Comparison of ENCODE assay signal across 22 cellular contexts in the genomic region with DNA sequence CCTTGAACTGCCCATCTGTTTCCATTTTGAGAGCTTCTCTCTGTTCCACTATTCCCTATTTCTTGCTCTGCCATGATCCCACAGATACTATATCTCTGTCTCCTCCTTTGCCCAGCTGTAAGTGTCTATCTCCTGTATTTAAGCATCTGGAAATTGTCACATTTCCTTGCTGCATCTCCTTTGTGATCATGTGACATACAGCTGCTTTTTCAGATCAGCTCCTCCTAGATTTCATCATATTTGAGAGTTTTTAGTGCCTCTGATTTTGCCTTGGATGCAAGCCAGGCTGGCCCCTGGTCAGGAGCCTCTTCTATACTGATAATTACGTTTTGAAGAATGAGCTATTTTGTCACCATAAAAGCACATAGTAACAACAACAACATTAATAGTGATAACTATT.
DNase-seq lines count a peak whose midpoint lies in the region; ATAC-seq and TF ChIP-seq lines count a peak whose summit lies in the region.
"Had no signal": no experiment of that assay in that cellular context is flagged by ENCODE, and none has a peak within 500 bp of the region (broad histone marks: within the 10 kb centered on the region; RNA-seq: fewer than 3 reads in every experiment).

No MANE protein-coding gene starts in this region.

- DNase-seq in breast epithelium (ENCODE audit: low spot score in 2 of 2) (no peak), MCF 10A (ENCODE audit: unreplicated experiment) (no peak), chondrocyte (ENCODE audit: low spot score) (no peak), hepatocyte (ENCODE audit: low spot score) (no peak), uterus (peak; percentile 76 to 78), upper lobe of right lung (no peak)
- DNase-seq: ACHN; activated effector memory CD4-positive, alpha-beta T cell treated with Interleukin-2 at 50 U/mL for 16 hours; CD8-positive, alpha-beta memory T cell; cortex of kidney; EL; islet precursor cell; NCI-H1930; NCI-H524; PC-3; stimulated activated naive CD8-positive, alpha-beta T cell treated with anti-CD3 and anti-CD28 coated beads, Interleukin-15, amount 100 ng/mL, for 72 hours had no signal

- H3K4me1 ChIP-seq in breast epithelium (no peaks in the 10 kb centered on the region), hepatocyte (ENCODE audit: insufficient read depth) (no peaks in the 10 kb centered on the region), uterus (peaks cover 0 to 9% of the 10 kb centered on the region in 2 donors), upper lobe of right lung (peaks cover 3% of the 10 kb centered on the region)

- CTCF ChIA-PET in MCF 10A (lab: Yijun Ruan, JAX) = interaction anchor here (0.7 to 1.7 kb wide), 2 partner anchors 25 to 151 kb away, joined by 3 to 4 read pairs; no protein-coding TSS in a partner anchor

- H3K9me3 ChIP-seq in breast epithelium (no peaks in the 10 kb centered on the region), hepatocyte (ENCODE audit: low read depth) (no peaks in the 10 kb centered on the region), uterus (no peaks in the 10 kb centered on the region), upper lobe of right lung (no peaks in the 10 kb centered on the region)
- H3K9me3 ChIP-seq: ascending aorta, heart right ventricle, SJSA1 had no signal

- no peaks in the 10 kb centered on the region for H3K9me3 Mint-ChIP-seq in MCF 10A (ENCODE audit: unreplicated experiment)
- peaks cover 4% of the 10 kb centered on the region for H3K9me3 Mint-ChIP-seq in chondrocyte (ENCODE audit: low read depth)
- H3K9me3 Mint-ChIP-seq: neural progenitor cell; stimulated activated naive CD8-positive, alpha-beta T cell treated with anti-CD3 and anti-CD28 coated beads, Interleukin-15, amount 100 ng/mL, for 72 hours had no signal

- TF ChIP-seq CTCF in breast epithelium (IDR thresholded peaks at IDR 0.05) = no peak
- no peak for TF ChIP-seq CTCF in MCF 10A (IDR thresholded peaks at IDR 0.05; ENCODE audit: unreplicated experiment)
- TF ChIP-seq CTCF in chondrocyte (IDR thresholded peaks at IDR 0.05) = no peak
- no peak for TF ChIP-seq CTCF in hepatocyte (IDR thresholded peaks at IDR 0.05; ENCODE audit: poor library complexity)
- TF ChIP-seq CTCF in uterus (IDR thresholded peaks at IDR 0.05) = no peak
- no peak for TF ChIP-seq CTCF in upper lobe of right lung (IDR thresholded peaks at IDR 0.05)

- intact Hi-C loops in breast epithelium (cut with DNase I; ENCODE audit: low total_unique reads) (no loop called here), MCF 10A (cut with micrococcal nuclease) (no loop called here), uterus (cut with DNase I; ENCODE audit: low total_unique reads) (no loop called here), upper lobe of right lung (cut with DNase I) (no loop called here)

- H3K4me3 ChIP-seq in breast epithelium (no peak overlapping the region), hepatocyte (no peak overlapping the region), uterus (no peak overlapping the region), upper lobe of right lung (no peak overlapping the region)
- H3K4me3 ChIP-seq: ascending aorta, heart right ventricle, neural progenitor cell, SJSA1 had no signal

- no peaks in the 10 kb centered on the region for H3K9me2 ChIP-seq in hepatocyte (replicated peaks; ENCODE audit: insufficient read depth)

- no peak overlapping the region for H3K4me2 ChIP-seq in hepatocyte
- H3K4me2 ChIP-seq: neural progenitor cell had no signal

- H3K27ac Mint-ChIP-seq in MCF 10A (ENCODE audit: low read depth, unreplicated experiment) (no peak overlapping the region), chondrocyte (ENCODE audit: unreplicated experiment) (peak overlapping the region; percentile 57)
- H3K27ac Mint-ChIP-seq: CD8-positive, alpha-beta memory T cell; neural progenitor cell; stimulated activated naive CD8-positive, alpha-beta T cell treated with anti-CD3 and anti-CD28 coated beads, Interleukin-15, amount 100 ng/mL, for 72 hours had no signal

- H3K4me3 Mint-ChIP-seq in MCF 10A (ENCODE audit: unreplicated experiment) = no peak overlapping the region
- H3K4me3 Mint-ChIP-seq in chondrocyte (ENCODE audit: unreplicated experiment) = no peak overlapping the region
- H3K4me3 Mint-ChIP-seq: CD8-positive, alpha-beta memory T cell; neural progenitor cell; stimulated activated naive CD8-positive, alpha-beta T cell treated with anti-CD3 and anti-CD28 coated beads, Interleukin-15, amount 100 ng/mL, for 72 hours had no signal

- no peaks in the 10 kb centered on the region for H3K36me3 ChIP-seq in breast epithelium
- H3K36me3 ChIP-seq in hepatocyte (replicated peaks; ENCODE audit: insufficient read depth, low read depth) = no peaks in the 10 kb centered on the region
- no peaks in the 10 kb centered on the region for H3K36me3 ChIP-seq in uterus
- H3K36me3 ChIP-seq in upper lobe of right lung = no peaks in the 10 kb centered on the region
- H3K36me3 ChIP-seq: ascending aorta, heart right ventricle, neural progenitor cell, SJSA1 had no signal

- H3K27me3 Mint-ChIP-seq in MCF 10A (ENCODE audit: insufficient read depth, unreplicated experiment) (peaks cover 43% of the 10 kb centered on the region), chondrocyte (ENCODE audit: low read depth) (no peaks in the 10 kb centered on the region)

- H3K36me3 Mint-ChIP-seq in MCF 10A (ENCODE audit: insufficient read depth, unreplicated experiment) = no peaks in the 10 kb centered on the region
- H3K36me3 Mint-ChIP-seq in chondrocyte (ENCODE audit: low read depth) = peaks cover 2% of the 10 kb centered on the region
- H3K36me3 Mint-ChIP-seq: CD8-positive, alpha-beta memory T cell; neural progenitor cell had no signal

- no peaks in the 10 kb centered on the region for H3K79me2 ChIP-seq in hepatocyte

- WGBS in hepatocyte (ENCODE audit: low lambda C conversion rate, missing lambda C conversion rate) = 27% methylated on average over 1 of the region's 1 CpG

- H3K27ac ChIP-seq in breast epithelium = peak overlapping the region; percentile 26 to 28
- H3K27ac ChIP-seq in hepatocyte = peak overlapping the region; percentile 42
- peak overlapping the region; percentile 35 to 68 for H3K27ac ChIP-seq in uterus
- H3K27ac ChIP-seq in upper lobe of right lung = no peak overlapping the region
- H3K27ac ChIP-seq: ascending aorta, heart right ventricle, neural progenitor cell, SJSA1 had no signal

- no peaks in the 10 kb centered on the region for H3K4me1 Mint-ChIP-seq in MCF 10A (ENCODE audit: insufficient read depth, unreplicated experiment)
- peaks cover 47% of the 10 kb centered on the region for H3K4me1 Mint-ChIP-seq in chondrocyte (ENCODE audit: low read depth)
- H3K4me1 Mint-ChIP-seq: CD8-positive, alpha-beta memory T cell; stimulated activated naive CD8-positive, alpha-beta T cell treated with anti-CD3 and anti-CD28 coated beads, Interleukin-15, amount 100 ng/mL, for 72 hours had no signal

- H4K20me1 ChIP-seq in hepatocyte (ENCODE audit: insufficient read depth, poor library complexity, severe bottlenecking) = no peaks in the 10 kb centered on the region

- TF ChIP-seq POLR2A in breast epithelium (IDR thresholded peaks at IDR 0.05) (no peak), uterus (IDR thresholded peaks at IDR 0.05) (no peak)

- no peak overlapping the region for H2AFZ ChIP-seq in hepatocyte
- H2AFZ ChIP-seq: neural progenitor cell had no signal

- H3K27me3 ChIP-seq in breast epithelium (no peaks in the 10 kb centered on the region), hepatocyte (no peaks in the 10 kb centered on the region), uterus (no peaks in the 10 kb centered on the region), upper lobe of right lung (no peaks in the 10 kb centered on the region)
- H3K27me3 ChIP-seq: ascending aorta, heart right ventricle, neural progenitor cell, SJSA1 had no signal

- BruUV-seq in MCF 10A (replicated peaks; lab: Mats Ljungman, UMichigan) = no TSS peak

- POLR2A ChIA-PET in MCF 10A (lab: Yijun Ruan, JAX) = no interaction called here

- ATAC-seq in upper lobe of right lung (no peak), HG02610 (IDR thresholded peaks at IDR 0.05; ENCODE audit: unreplicated experiment) (no peak), HG03565 (IDR thresholded peaks at IDR 0.05; ENCODE audit: unreplicated experiment) (no peak)
- ATAC-seq: PC-3; stimulated activated naive CD8-positive, alpha-beta T cell treated with anti-CD3 and anti-CD28 coated beads, Interleukin-15, amount 100 ng/mL, for 72 hours had no signal

Comparison
In these comparisons a context has a peak if more than half of its experiments do, and no peak if none do; other contexts are left out.
1. DNase-seq: peak in uterus (2 of 2); none in breast epithelium (0 of 2), MCF 10A (single experiment), chondrocyte (single experiment), hepatocyte (single experiment) and upper lobe of right lung (single experiment).